In the genomic region with DNA sequence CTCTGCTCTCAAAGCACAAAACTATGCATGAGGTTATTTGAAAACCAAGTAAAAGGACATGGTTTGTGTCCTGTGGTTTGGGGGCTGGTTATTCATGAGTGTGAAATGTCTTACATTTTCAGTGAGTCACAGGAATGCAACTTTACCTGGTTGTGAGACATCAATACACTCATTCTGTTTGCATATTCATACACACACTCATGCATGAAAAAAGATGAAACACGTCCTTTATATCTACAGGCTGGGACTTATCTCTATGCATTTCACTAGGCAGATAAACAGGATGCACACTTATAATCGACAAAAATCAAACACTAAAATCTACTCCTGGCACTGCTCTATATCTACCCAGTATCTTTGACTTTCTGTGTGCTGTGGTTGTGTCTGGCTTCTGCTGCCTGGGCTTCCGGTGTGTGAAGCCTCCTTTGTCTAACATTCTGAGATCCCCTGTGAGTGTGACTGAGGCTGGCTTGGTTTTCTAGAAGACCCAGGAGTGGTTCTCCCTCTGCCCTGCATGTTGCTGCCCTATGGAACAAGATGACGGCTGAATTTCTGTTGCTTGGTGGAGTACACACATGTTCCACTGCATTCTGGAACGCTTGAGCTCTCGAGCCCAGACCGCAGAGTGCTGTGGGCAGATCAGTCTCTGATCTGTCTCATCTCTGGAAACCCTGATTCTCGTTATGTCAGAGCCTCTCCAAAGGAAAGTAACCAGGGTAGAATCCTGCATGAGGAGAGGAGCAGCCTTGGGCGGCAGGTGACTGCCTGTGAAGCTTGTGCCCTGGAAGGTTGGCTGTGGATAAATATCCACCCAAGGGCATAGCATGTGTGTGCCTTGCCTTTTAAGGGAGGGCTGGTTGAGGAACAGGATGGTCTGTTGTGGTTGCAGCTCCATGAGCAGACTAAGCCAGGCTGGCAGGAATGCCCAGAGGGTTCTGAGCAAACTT, we compare ENCODE assay signal across 8 cellular contexts. TPM values are rescaled to one million over a fixed set of nuclear protein-coding genes. Genes with fewer than 3 reads are reported as not detected.
DNase-seq lines count a peak whose midpoint lies in the region; ATAC-seq, FAIRE-seq and TF ChIP-seq lines count a peak whose summit lies in the region.

No MANE protein-coding gene starts in this region.

- peaks cover 42% of the 10 kb centered on the region for H3K4me1 ChIP-seq in keratinocyte (ENCODE audit: control insufficient read depth, extremely low read depth, insufficient read depth, low read length)

- peak overlapping the region; percentile 85 for H3K9ac ChIP-seq in keratinocyte (ENCODE audit: control insufficient read depth, extremely low read depth, insufficient read depth, low read length)

- H3K9me3 ChIP-seq in MG63: no peaks in the 10 kb centered on the region; the same call in 1 of the 2 replicates
- H3K9me3 ChIP-seq in keratinocyte (ENCODE audit: control insufficient read depth, low read depth, low read length): peaks cover 6% of the 10 kb centered on the region

- H3K9me1 ChIP-seq in keratinocyte (ENCODE audit: control insufficient read depth, extremely low read depth, insufficient read depth, low read length): no peaks in the 10 kb centered on the region

- H4K20me1 ChIP-seq in keratinocyte (ENCODE audit: control insufficient read depth, extremely low read depth, insufficient read depth, low read length): no peaks in the 10 kb centered on the region

- peak overlapping the region; percentile 0 for H2AFZ ChIP-seq in keratinocyte (ENCODE audit: control insufficient read depth, low read length)

- FAIRE-seq in keratinocyte (lab: Jason Lieb, UNC): peak; percentile 89

- TF ChIP-seq CTCF in keratinocyte (optimal IDR thresholded peaks at IDR 0.05 in 1 of 3, IDR thresholded peaks at IDR 0.05 in 1 of 3, conservative IDR thresholded peaks at IDR 0.05 in 1 of 3; ENCODE audit: extremely low read depth in 1 of 3, insufficient read depth in 2 of 3, low read length in 3 of 3): no peak

- peak overlapping the region; percentile 88 for H3K4me2 ChIP-seq in keratinocyte (ENCODE audit: control insufficient read depth, extremely low read depth, insufficient read depth, low read depth, low read length)

- peak; percentile 59 for ATAC-seq in GM21390 (IDR thresholded peaks at IDR 0.05; ENCODE audit: unreplicated experiment)

- H3K79me2 ChIP-seq in keratinocyte (ENCODE audit: control insufficient read depth, insufficient read depth, low read length): no peaks in the 10 kb centered on the region

- H3K36me3 ChIP-seq in MG63 (no peaks in the 10 kb centered on the region), keratinocyte (ENCODE audit: control insufficient read depth in 2 of 2, extremely low read depth in 1 of 2, insufficient read depth in 2 of 2, low read length in 2 of 2) (no peaks in the 10 kb centered on the region)

- DNase-seq in ACHN (peak; percentile 97), MG63 (peak; percentile 19), keratinocyte (ENCODE audit: low read depth, low spot score) (peak; percentile 97), NOMO-1 (lab: John Stamatoyannopoulos, UW; ENCODE audit: unreplicated experiment in 2 of 2) (no peak), iPS-NIHi11 (ENCODE audit: low spot score) (no peak)
- peak; percentile 73 for DNase-seq in activated T-cell treated with anti-CD3 and anti-CD28 coated beads, Interleukin-2, amount 50 U/mL, for 1 hour
- peak; percentile 62 to 83 for DNase-seq in stimulated activated CD8-positive, alpha-beta memory T cell treated with anti-CD3 and anti-CD28 coated beads, Interleukin-7, amount 100 ng/mL, for 48 hours (ENCODE audit: extremely low read depth in 1 of 2, low read depth in 1 of 2)

- H3K4me3 ChIP-seq in MG63 (no peak overlapping the region), keratinocyte (ENCODE audit: control insufficient read depth in 2 of 3, extremely low read depth in 1 of 3, insufficient read depth in 2 of 3, low read depth in 1 of 3, low read length in 3 of 3) (peak overlapping the region; percentile 9 to 58 (median 19))

- no peaks in the 10 kb centered on the region for H3K27me3 ChIP-seq in MG63
- H3K27me3 ChIP-seq in keratinocyte (ENCODE audit: control insufficient read depth, extremely low read depth, insufficient read depth, low read length): no peaks in the 10 kb centered on the region

- in situ Hi-C loops in ACHN (cut with HindIII; ENCODE audit: low pct_ligation_motif_present, low pct_unique_long_range_greater_than_20kb, low sequenced_read_pairs): no loop called here

- dilution Hi-C loops in keratinocyte (cut with MboI; ENCODE audit: extremely low pct_ligation_motif_present, low sequenced_read_pairs): no loop called here

- H3K27ac ChIP-seq in keratinocyte (ENCODE audit: control insufficient read depth, insufficient read depth, low read length): peak overlapping the region; percentile 98

RNA-seq across cellular contexts. Expression of a gene that starts 19.7 kb away (rescaled TPM):
- not detected in 2 replicates for total RNA-seq in MG63 (2014; rRNA removed; shearing (Covaris generic); ENCODE audit: low replicate concordance)
- polyA plus RNA-seq in keratinocyte: 0.03 to 0.04 TPM in 2 of 3 replicates, not detected in the other
- not detected for polyA plus RNA-seq in keratinocyte (2011; ENCODE audit: low read depth)
- polyA plus RNA-seq in keratinocyte (2011; cell fraction: cytosol; rRNA removed): 0.07 TPM in 1 of 2 replicates, not detected in the other
- not detected in 2 replicates for polyA plus RNA-seq in keratinocyte (2011; cell fraction: nucleus; rRNA removed)
- not detected in 2 replicates for polyA plus RNA-seq in keratinocyte (2012; ENCODE audit: low replicate concordance)
- polyA minus RNA-seq in keratinocyte: not detected in 3 replicates
- polyA minus RNA-seq in keratinocyte (2011; cell fraction: cytosol; rRNA and poly(A)+ RNA removed): not detected
- polyA minus RNA-seq in keratinocyte (2011; cell fraction: nucleus; rRNA and poly(A)+ RNA removed): not detected in 2 replicates

Comparison
In these comparisons a context has a peak if more than half of its experiments do, and no peak if none do; other contexts are left out.
1. DNase-seq: peak in ACHN (single experiment), MG63 (single experiment), activated T-cell treated with anti-CD3 and anti-CD28 coated beads, Interleukin-2, amount 50 U/mL, for 1 hour (single experiment), keratinocyte (single experiment) and stimulated activated CD8-positive, alpha-beta memory T cell treated with anti-CD3 and anti-CD28 coated beads, Interleukin-7, amount 100 ng/mL, for 48 hours (2 of 2); none in NOMO-1 (0 of 2) and iPS-NIHi11 (single experiment).